Comparison of ENCODE assay signal across 14 cellular contexts in the genomic region with DNA sequence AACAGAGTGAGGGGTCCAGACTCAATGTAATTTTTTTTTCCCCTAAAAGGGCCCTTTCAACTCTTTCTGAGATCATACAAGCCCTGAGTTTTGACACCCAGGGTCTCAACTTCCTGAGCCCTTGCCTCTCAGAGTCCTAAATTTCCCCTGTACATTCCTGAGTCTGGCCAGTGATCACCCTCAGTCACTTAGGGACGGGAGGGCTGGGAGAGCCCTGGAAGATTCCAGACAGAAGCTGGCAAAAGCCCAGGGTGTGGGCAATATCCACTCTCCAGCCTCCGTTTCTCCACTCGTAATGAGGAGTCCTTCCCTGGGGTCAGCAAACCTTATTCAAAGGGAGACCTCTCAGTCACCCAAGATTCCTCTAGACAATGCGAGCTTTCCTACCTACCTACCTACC. TPM values are rescaled to one million over a fixed set of nuclear protein-coding genes. Genes with fewer than 3 reads are reported as not detected.
DNase-seq lines count a peak whose midpoint lies in the region; ATAC-seq and TF ChIP-seq lines count a peak whose summit lies in the region.
"Had no signal": no experiment of that assay in that cellular context is flagged by ENCODE, and none has a peak within 500 bp of the region (broad histone marks: within the 10 kb centered on the region; RNA-seq: fewer than 3 reads in every experiment).

No MANE protein-coding gene starts in this region.

- H3K36me3 Mint-ChIP-seq in endothelial cell (ENCODE audit: low read depth, unreplicated experiment) (no peaks in the 10 kb centered on the region), nephron progenitor cell (ENCODE audit: low read depth) (peaks cover 2% of the 10 kb centered on the region)
- peaks cover 4% of the 10 kb centered on the region for H3K36me3 Mint-ChIP-seq in activated naive CD8-positive, alpha-beta T cell treated with anti-CD3 and anti-CD28 coated beads, Interleukin-2, amount 50 U/mL, for 24 hours (ENCODE audit: low read depth)

- H3K27me3 Mint-ChIP-seq in endothelial cell (ENCODE audit: unreplicated experiment) (peaks cover 12% of the 10 kb centered on the region), nephron progenitor cell (ENCODE audit: low read depth, poor library complexity) (peaks cover 53% of the 10 kb centered on the region)
- peaks cover 48% of the 10 kb centered on the region for H3K27me3 Mint-ChIP-seq in activated naive CD8-positive, alpha-beta T cell treated with anti-CD3 and anti-CD28 coated beads, Interleukin-2, amount 50 U/mL, for 24 hours

- H3K9me3 ChIP-seq in NT2/D1 (ENCODE audit: insufficient read depth, low read length) = no peaks in the 10 kb centered on the region
- H3K9me3 ChIP-seq: tibial nerve had no signal

- POLR2A ChIA-PET in AG04449 (lab: Yijun Ruan, JAX) = interaction anchor here (0.9 kb wide), 1 partner anchor 75 kb away, joined by 3 read pairs; no protein-coding TSS in a partner anchor

- H3K4me3 ChIP-seq in AG04449 (ENCODE audit: low read depth, low read length) = peak overlapping the region; percentile 88
- no peak overlapping the region for H3K4me3 ChIP-seq in NT2/D1 (ENCODE audit: insufficient read length, low read depth)
- peak overlapping the region in 1 of 2 donors; percentile 62 for H3K4me3 ChIP-seq in foreskin fibroblast (ENCODE audit: low read depth in 1 of 2, low read length in 2 of 2)
- H3K4me3 ChIP-seq: tibial nerve had no signal

- H3K9me3 Mint-ChIP-seq in endothelial cell (ENCODE audit: unreplicated experiment) (no peaks in the 10 kb centered on the region), nephron progenitor cell (no peaks in the 10 kb centered on the region)
- no peaks in the 10 kb centered on the region for H3K9me3 Mint-ChIP-seq in activated naive CD8-positive, alpha-beta T cell treated with anti-CD3 and anti-CD28 coated beads, Interleukin-2, amount 50 U/mL, for 24 hours
- H3K9me3 Mint-ChIP-seq: activated T-helper 17 cell treated with anti-CD3 and anti-CD28 coated beads, Interleukin-2, amount 50 U/mL, for 72 hours had no signal

- H3K27ac Mint-ChIP-seq in endothelial cell (ENCODE audit: unreplicated experiment) = no peak overlapping the region
- H3K27ac Mint-ChIP-seq in nephron progenitor cell = no peak overlapping the region
- H3K27ac Mint-ChIP-seq in activated naive CD8-positive, alpha-beta T cell treated with anti-CD3 and anti-CD28 coated beads, Interleukin-2, amount 50 U/mL, for 24 hours = no peak overlapping the region
- H3K27ac Mint-ChIP-seq: activated T-helper 17 cell treated with anti-CD3 and anti-CD28 coated beads, Interleukin-2, amount 50 U/mL, for 72 hours had no signal

- H3K4me3 Mint-ChIP-seq in endothelial cell (ENCODE audit: unreplicated experiment) (peak overlapping the region; percentile 23), nephron progenitor cell (peak overlapping the region; percentile 89)
- H3K4me3 Mint-ChIP-seq in activated naive CD8-positive, alpha-beta T cell treated with anti-CD3 and anti-CD28 coated beads, Interleukin-2, amount 50 U/mL, for 24 hours = no peak overlapping the region

- no peak for ATAC-seq in activated naive CD8-positive, alpha-beta T cell treated with anti-CD3 and anti-CD28 coated beads, Interleukin-2, amount 50 U/mL, for 24 hours
- ATAC-seq: activated T-helper 17 cell treated with anti-CD3 and anti-CD28 coated beads, Interleukin-2, amount 50 U/mL, for 72 hours had no signal

- H3K36me3 ChIP-seq in NT2/D1 (ENCODE audit: insufficient read depth, insufficient read length, low read length) = peaks cover 15% of the 10 kb centered on the region

- DNase-seq in AG04449 (ENCODE audit: low read depth, low spot score) (no peak), NT2/D1 (ENCODE audit: low read depth, low spot score) (no peak), endothelial cell (ENCODE audit: low spot score) (no peak), nephron progenitor cell (no peak), RKO (ENCODE audit: low spot score) (no peak), foreskin fibroblast (no peak), substantia nigra (lab: John Stamatoyannopoulos, UW) (no peak)
- DNase-seq in activated naive CD8-positive, alpha-beta T cell treated with anti-CD3 and anti-CD28 coated beads, Interleukin-2, amount 50 U/mL, for 24 hours = no peak
- DNase-seq: activated CD4-positive, alpha-beta T cell treated with anti-CD3 and anti-CD28 coated beads for 48 hours; GF-D8; NCI-H69 had no signal

- CTCF ChIA-PET in AG04449 (lab: Yijun Ruan, JAX) = interaction anchor here (0.6 to 4.8 kb wide), 26 partner anchors 9 to 82 kb away, joined by 3 to 65 read pairs (median 6); partner anchors contain the start of genes ERCC1 and ERCC2

- H3K4me1 Mint-ChIP-seq in endothelial cell (ENCODE audit: unreplicated experiment) (peaks cover 18% of the 10 kb centered on the region), nephron progenitor cell (peaks cover 57% of the 10 kb centered on the region)
- H3K4me1 Mint-ChIP-seq in activated naive CD8-positive, alpha-beta T cell treated with anti-CD3 and anti-CD28 coated beads, Interleukin-2, amount 50 U/mL, for 24 hours = peaks cover 47% of the 10 kb centered on the region

- peak overlapping the region; percentile 58 for H3K9ac ChIP-seq in NT2/D1 (ENCODE audit: insufficient read length, low read depth)

- H3K27me3 ChIP-seq in NT2/D1 (ENCODE audit: insufficient read depth, insufficient read length) = no peaks in the 10 kb centered on the region

- TF ChIP-seq CTCF in AG04449 (IDR thresholded peaks at IDR 0.05; ENCODE audit: insufficient read depth, low read length, missing control alignments) = no peak
- TF ChIP-seq CTCF in endothelial cell (IDR thresholded peaks at IDR 0.05; ENCODE audit: unreplicated experiment) = no peak
- no peak for TF ChIP-seq CTCF in nephron progenitor cell (IDR thresholded peaks at IDR 0.05)
- TF ChIP-seq CTCF in foreskin fibroblast (IDR thresholded peaks at IDR 0.05; ENCODE audit: low read depth, low read length) = no peak

- peaks cover 6% of the 10 kb centered on the region for H3K4me1 ChIP-seq in NT2/D1 (ENCODE audit: insufficient read depth, insufficient read length)

- H3K27ac ChIP-seq in substantia nigra (ENCODE audit: low read depth, low read length, poor library complexity, severe bottlenecking) = no peak overlapping the region
- H3K27ac ChIP-seq: HL-60 had no signal

RNA-seq across cellular contexts. Expression of gene PPP1R13L, which starts 1.6 kb away (rescaled TPM):
- 13.2 TPM for total RNA-seq in endothelial cell (ENCODE audit: unreplicated experiment)

RNA-seq across cellular contexts. Expression of gene POLR1G, which starts 3.2 kb away (rescaled TPM):
- total RNA-seq in endothelial cell (ENCODE audit: unreplicated experiment) = 4.4 TPM

RNA-seq across cellular contexts. Expression of gene ERCC1, which starts 20.4 kb away (rescaled TPM):
- 62.8 TPM for total RNA-seq in endothelial cell (ENCODE audit: unreplicated experiment)

RNA-seq across cellular contexts. Expression of gene ERCC2, which starts 32.9 kb away (rescaled TPM):
- 44.2 TPM for total RNA-seq in endothelial cell (ENCODE audit: unreplicated experiment)
